10 cellular contexts compared by ENCODE assay signal in the genomic region with DNA sequence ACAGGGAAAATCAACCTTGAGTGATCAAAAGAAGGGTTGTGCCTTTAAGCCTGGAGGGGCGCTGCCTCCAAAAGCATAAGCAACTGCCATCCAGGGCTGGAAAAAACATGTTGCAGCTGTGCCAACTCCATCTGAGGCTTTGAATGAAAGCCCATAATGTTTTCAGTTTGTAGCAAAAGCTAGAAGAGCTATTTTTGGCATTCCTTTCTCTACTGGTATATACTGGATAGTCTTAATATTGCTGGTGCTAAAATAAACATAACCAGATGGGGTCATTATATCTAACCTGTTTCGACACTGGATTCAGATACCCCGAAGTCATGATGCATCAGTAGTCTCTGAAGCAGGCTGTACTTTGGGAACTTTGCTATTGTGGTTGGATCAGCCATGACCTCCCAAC. TPM values are rescaled to one million over a fixed set of nuclear protein-coding genes. Genes with fewer than 3 reads are reported as not detected.
DNase-seq lines count a peak whose midpoint lies in the region; ATAC-seq and TF ChIP-seq lines count a peak whose summit lies in the region.
"Had no signal": no experiment of that assay in that cellular context is flagged by ENCODE, and none has a peak within 500 bp of the region (broad histone marks: within the 10 kb centered on the region; RNA-seq: fewer than 3 reads in every experiment).

No MANE protein-coding gene starts in this region.

- peak; percentile 35 for TF ChIP-seq CTCF in AG09309 (IDR thresholded peaks at IDR 0.05; ENCODE audit: control insufficient read depth, insufficient read depth, low read depth, low read length, missing control alignments)
- TF ChIP-seq CTCF in parathyroid adenoma (IDR thresholded peaks at IDR 0.05) = peak; percentile 38
- TF ChIP-seq CTCF in mucosa of descending colon (IDR thresholded peaks at IDR 0.05) = no peak

- peaks cover 2% of the 10 kb centered on the region; the same call in 1 of the 2 replicates for H3K36me3 ChIP-seq in MG63
- no peaks in the 10 kb centered on the region for H3K36me3 ChIP-seq in parathyroid adenoma (ENCODE audit: control insufficient read depth, insufficient read depth, low read length)
- no peaks in the 10 kb centered on the region for H3K36me3 ChIP-seq in mucosa of descending colon (ENCODE audit: low read depth)

- H3K27me3 ChIP-seq in MG63 = no peaks in the 10 kb centered on the region
- H3K27me3 ChIP-seq in parathyroid adenoma (ENCODE audit: control insufficient read depth, insufficient read depth, low read length) = no peaks in the 10 kb centered on the region

- no peak overlapping the region for H3K9ac ChIP-seq in parathyroid adenoma

- H2AFZ ChIP-seq in parathyroid adenoma = peak overlapping the region; percentile 61

- peak; percentile 71 for DNase-seq in AG09309 (ENCODE audit: low read depth)
- DNase-seq in MG63 = peak; percentile 61
- DNase-seq in epithelial cell of prostate (ENCODE audit: low read depth, low spot score) = no peak
- DNase-seq in NCI-H1930 (lab: John Stamatoyannopoulos, UW) = no peak
- no peak for DNase-seq in activated CD4-positive, alpha-beta T cell treated with anti-CD3 and anti-CD28 coated beads for 1 hour
- DNase-seq in mucosa of descending colon = no peak
- no peak for DNase-seq in D341Med (ENCODE audit: low spot score)
- DNase-seq: activated CD8-positive, alpha-beta T cell treated with anti-CD3 and anti-CD28 coated beads, Interleukin-2, amount 10 ng/mL, durations not matched to agents 7 days and 5 days; Caco-2 had no signal

- H3K79me2 ChIP-seq in parathyroid adenoma = peaks cover 7% of the 10 kb centered on the region

- H3K4me3 ChIP-seq in AG09309 (ENCODE audit: control insufficient read depth, low read depth, low read length) (no peak overlapping the region), MG63 (no peak overlapping the region), parathyroid adenoma (ENCODE audit: low read depth, low read length) (no peak overlapping the region), mucosa of descending colon (no peak overlapping the region)

- H3K9me3 ChIP-seq in MG63 (no peaks in the 10 kb centered on the region), parathyroid adenoma (ENCODE audit: control insufficient read depth, low read length) (no peaks in the 10 kb centered on the region), mucosa of descending colon (no peaks in the 10 kb centered on the region)
- H3K9me3 ChIP-seq: Caco-2 had no signal

- H3K27ac ChIP-seq in epithelial cell of prostate = peak overlapping the region; percentile 26
- H3K27ac ChIP-seq in parathyroid adenoma = peak overlapping the region; percentile 63

- peak overlapping the region; percentile 48 for H3K4me2 ChIP-seq in parathyroid adenoma (ENCODE audit: low read length)

- H3K4me1 ChIP-seq in parathyroid adenoma (peaks cover 27% of the 10 kb centered on the region), mucosa of descending colon (ENCODE audit: low read depth) (peaks cover 30% of the 10 kb centered on the region)

- intact Hi-C loops in mucosa of descending colon (cut with DNase I, micrococcal nuclease) = no loop called here

- no peak for ATAC-seq in mucosa of descending colon
- ATAC-seq: activated CD8-positive, alpha-beta T cell treated with anti-CD3 and anti-CD28 coated beads, Interleukin-2, amount 10 ng/mL, durations not matched to agents 7 days and 5 days had no signal

RNA-seq across cellular contexts. Expression of a gene that starts 25.1 kb away (rescaled TPM):
- 40.6 and 40.7 TPM in 2 replicates for total RNA-seq in MG63 (2014; rRNA removed; shearing (Covaris generic); ENCODE audit: low replicate concordance)
- total RNA-seq in mucosa of descending colon = 100 to 1,000 TPM; 176 to 345 (median 228) TPM

Comparison
In these comparisons a context has a peak if more than half of its experiments do, and no peak if none do; other contexts are left out.
1. DNase-seq: peak in AG09309 (single experiment) and MG63 (single experiment); none in epithelial cell of prostate (single experiment), NCI-H1930 (0 of 2), activated CD4-positive, alpha-beta T cell treated with anti-CD3 and anti-CD28 coated beads for 1 hour (single experiment), mucosa of descending colon (0 of 3) and D341Med (single experiment).